In genomic region chr2:73766349-73766748, GRCh38 we compare ENCODE assay signal across 2 cellular contexts.
TF ChIP-seq lines count a peak whose summit lies in the region.

No MANE protein-coding gene starts in this region.

TF ChIP-seq in HepG2, 621 proteins besides CTCF, POLR2A, EP300 and RAD21:
- TF ChIP-seq ZFYVE20 (CRISPR knock-in tag; IDR thresholded peaks at IDR 0.05; ENCODE audit: borderline replicate concordance, low read depth) (no peak), ZNF317 (CRISPR knock-in tag; IDR thresholded peaks at IDR 0.05) (no peak), MAFF (IDR thresholded peaks at IDR 0.05; ENCODE audit: low read depth, low read length) (peak; percentile 61), ZNF280B (CRISPR knock-in tag; IDR thresholded peaks at IDR 0.05; ENCODE audit: borderline replicate concordance) (no peak), MAFK (conservative IDR thresholded peaks at IDR 0.05 in 1 of 2, IDR thresholded peaks at IDR 0.05 in 1 of 2; ENCODE audit: low read length in 2 of 2) (peak; percentile 75), ZFP62 (CRISPR knock-in tag; IDR thresholded peaks at IDR 0.05) (no peak), ZNF256 (CRISPR knock-in tag; conservative IDR thresholded peaks at IDR 0.05) (no peak)

TF ChIP-seq in IMR-90, 13 proteins besides CTCF, POLR2A, EP300 and RAD21:
- TF ChIP-seq RCOR1 (IDR thresholded peaks at IDR 0.05; ENCODE audit: insufficient replicate concordance, low read length) (no peak), BHLHE40 (IDR thresholded peaks at IDR 0.05; ENCODE audit: low read depth, low read length) (no peak), MAFK (IDR thresholded peaks at IDR 0.05; ENCODE audit: low read depth, low read length) (0 out of 2 replicates have a peak, but pooled peaks have one; percentile 26), RFX5 (IDR thresholded peaks at IDR 0.05; ENCODE audit: low read depth, low read length) (no peak), FOS (IDR thresholded peaks at IDR 0.05; ENCODE audit: low read depth, low read length) (no peak)
